Comparison of ENCODE assay signal across 8 cellular contexts in the genomic region with DNA sequence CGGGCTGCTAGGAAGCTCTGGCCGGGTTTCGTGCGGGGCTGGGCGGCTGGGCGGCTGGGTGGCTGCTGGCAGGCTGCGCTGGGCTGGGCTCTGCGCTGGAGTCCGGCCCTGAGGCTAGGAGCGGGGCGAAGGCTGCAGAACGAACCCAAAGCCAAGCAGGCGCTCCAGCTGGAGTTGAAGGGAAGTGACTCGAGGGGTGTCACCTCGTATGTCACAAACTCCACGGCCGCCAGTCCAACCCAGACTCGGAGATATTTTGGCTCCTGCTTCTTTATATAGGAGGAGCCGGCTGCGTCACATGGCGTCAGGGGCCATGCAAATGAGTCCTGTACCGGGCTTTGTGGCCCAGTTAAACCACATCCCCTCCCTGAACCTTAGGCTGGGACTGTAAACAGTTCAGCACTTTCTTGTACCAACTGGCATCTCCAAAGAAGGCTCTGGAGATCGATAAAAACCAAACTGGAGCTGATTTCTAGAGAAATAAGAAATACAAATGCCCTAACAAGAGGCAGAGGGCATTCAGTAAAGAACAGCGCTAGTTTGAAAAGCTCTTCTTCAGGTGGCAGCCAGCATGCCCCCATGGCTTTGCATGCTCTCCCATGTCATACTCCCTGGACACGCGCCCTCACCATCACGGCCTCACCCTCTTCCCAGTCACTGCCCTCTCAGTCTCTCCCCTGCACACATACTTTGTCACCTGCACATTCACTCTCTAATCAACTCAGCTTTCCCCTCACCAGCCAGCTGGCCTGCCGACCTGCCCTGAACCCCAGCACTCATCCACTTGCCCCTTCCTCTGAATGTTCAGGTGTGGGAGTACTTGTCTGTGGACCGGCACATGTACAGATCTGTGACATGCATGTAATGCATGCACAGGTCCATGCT. TPM values are rescaled to one million over a fixed set of nuclear protein-coding genes. Genes with fewer than 3 reads are reported as not detected.
A peak's percentile ranks its signal among the peaks of the same experiment; 100 is the strongest.
DNase-seq lines count a peak whose midpoint lies in the region; ATAC-seq and TF ChIP-seq lines count a peak whose summit lies in the region.

No MANE protein-coding gene starts in this region.

- intact Hi-C loops in adrenal gland (cut with DNase I) = loop anchor here (5.0 to 10.0 kb wide), 3 partner anchors 40 to 60 kb away; partner anchors contain the start of genes NCBP2L (in 2 of the 2) and TSC22D3 (in 2 of the 2)
- intact Hi-C loops in left ventricle myocardium inferior (cut with micrococcal nuclease) = no loop called here
- intact Hi-C loops in prostate gland (cut with DNase I) = loop anchor here (1.0 kb wide), 1 partner anchor 41 kb away; no protein-coding TSS in a partner anchor

- H3K9me3 ChIP-seq in adrenal gland (replicated peaks in 1 of 3) (no peaks in the 10 kb centered on the region), left ventricle myocardium inferior (replicated peaks) (no peaks in the 10 kb centered on the region), prostate gland (no peaks in the 10 kb centered on the region)

- DNase-seq in DMS79 (lab: John Stamatoyannopoulos, UW) (peak; percentile 21), HS-27A (ENCODE audit: low read depth) (peak; percentile 48), T-cell (peak; percentile 77 to 94 (median 89)), adrenal gland (peak; percentile 86 to 97 (median 92)), left ventricle myocardium inferior (peak; percentile 83), prostate gland (ENCODE audit: low spot score) (peak; percentile 87)

- H3K36me3 ChIP-seq in adrenal gland (replicated peaks in 1 of 2) (peaks cover 0 to 23% of the 10 kb centered on the region in 2 donors), left ventricle myocardium inferior (peaks cover 26% of the 10 kb centered on the region), prostate gland (peaks cover 0 to 5% of the 10 kb centered on the region in 2 donors), urinary bladder (ENCODE audit: insufficient read depth) (peaks cover 5% of the 10 kb centered on the region)

- WGBS in adrenal gland, 4 donors = 10 to 49% (median 26%) methylated on average over 6 to 29 of the region's 29 CpGs
- 14% methylated on average over 27 of the region's 29 CpGs for WGBS in prostate gland
- WGBS in urinary bladder = 12% methylated on average over 29 of the region's 29 CpGs

- H3K27ac ChIP-seq in adrenal gland (peak overlapping the region; percentile 72 to 98 (median 95)), left ventricle myocardium inferior (replicated peaks) (peak overlapping the region; percentile 94), prostate gland (peak overlapping the region; percentile 98), urinary bladder (ENCODE audit: low read depth) (peak overlapping the region; percentile 83)

- H3K27me3 ChIP-seq in adrenal gland (peaks cover 12% of the 10 kb centered on the region), left ventricle myocardium inferior (ENCODE audit: low read depth) (no peaks in the 10 kb centered on the region), prostate gland (replicated peaks; ENCODE audit: insufficient read depth) (no peaks in the 10 kb centered on the region)

- H3K4me3 Mint-ChIP-seq in T-cell = peak overlapping the region; percentile 89 to 96 (median 95)

- H3K4me1 Mint-ChIP-seq in T-cell = peaks cover 49 to 59% (median 58%) of the 10 kb centered on the region in 3 donors

- TF ChIP-seq POLR2A in adrenal gland (IDR thresholded peaks at IDR 0.05) (peak; percentile 98 to 99), prostate gland (IDR thresholded peaks at IDR 0.05) (peak; percentile 94)

- TF ChIP-seq CTCF in adrenal gland (IDR thresholded peaks at IDR 0.05) = peak in 2 of 6 experiments; percentile 9 to 20
- peak; percentile 7 for TF ChIP-seq CTCF in left ventricle myocardium inferior (IDR thresholded peaks at IDR 0.05; ENCODE audit: borderline replicate concordance)
- peak in 1 of 4 experiments; percentile 18 for TF ChIP-seq CTCF in prostate gland (IDR thresholded peaks at IDR 0.05)

- no peaks in the 10 kb centered on the region for H3K9me3 Mint-ChIP-seq in T-cell

- ATAC-seq in GM21360 (IDR thresholded peaks at IDR 0.05; ENCODE audit: unreplicated experiment) (peak; percentile 74), T-cell (replicated peaks in 1 of 4) (peak; percentile 71 to 87 (median 84))

- H3K27me3 Mint-ChIP-seq in T-cell = peaks cover 0 to 8% of the 10 kb centered on the region in 2 donors

- peaks cover 31% of the 10 kb centered on the region for H3K36me3 Mint-ChIP-seq in T-cell

- POLR2A ChIA-PET in T-cell (lab: Charles Lee) = interaction anchor here (0.6 to 11.8 kb wide), 14 partner anchors 10 to 128 kb away, joined by 3 to 572 read pairs (median 6); partner anchors contain the start of genes NCBP2L (in 1 of the 2), PRPS1 (in 1 of the 2) and TSC22D3 (in 1 of the 2)

- H3K4me1 ChIP-seq in adrenal gland (replicated peaks in 1 of 2) (peaks cover 22 to 49% of the 10 kb centered on the region in 2 donors), left ventricle myocardium inferior (peaks cover 69% of the 10 kb centered on the region), prostate gland (replicated peaks) (no peaks in the 10 kb centered on the region), urinary bladder (ENCODE audit: insufficient read depth) (no peaks in the 10 kb centered on the region)

- H3K4me3 ChIP-seq in adrenal gland (peak overlapping the region in 3 of 4 donors; percentile 40 to 83 (median 79)), left ventricle myocardium inferior (peak overlapping the region; percentile 76), prostate gland (peak overlapping the region; percentile 64 to 71), urinary bladder (ENCODE audit: low read depth, low read length) (peak overlapping the region; percentile 87)

- peak overlapping the region; percentile 94 to 100 for H3K27ac Mint-ChIP-seq in T-cell

- CTCF ChIA-PET in T-cell (lab: Charles Lee) = interaction anchor here (0.6 to 5.6 kb wide), 15 partner anchors 8 to 60 kb away, joined by 3 to 99 read pairs (median 3); partner anchors contain the start of genes NCBP2L (in 1 of the 2) and TSC22D3 (in 1 of the 2)

RNA-seq across cellular contexts. Expression of gene TSC22D3, which starts 58.5 kb away (rescaled TPM):
- total RNA-seq in T-cell = 1,000 to 10,000 TPM in 2 of 5 donors, 100 to 1,000 TPM in 3; 202 to 2,593 (median 248) TPM
- total RNA-seq in adrenal gland = 100 to 1,000 TPM; 191 to 474 (median 379) TPM
- polyA plus RNA-seq in adrenal gland = 100 to 1,000 TPM; 132 to 226 (median 146) TPM
- total RNA-seq in left ventricle myocardium inferior = 58.9 TPM
- total RNA-seq in prostate gland = 1,000 to 10,000 TPM in 1 of 2 donors, 100 to 1,000 TPM in 1; 480 to 1,164 TPM
- 63.2 TPM for total RNA-seq in urinary bladder
- 843 TPM for polyA plus RNA-seq in urinary bladder

Comparison
In these comparisons a context has a peak if more than half of its experiments do, and no peak if none do; other contexts are left out.
1. Peak in every context shown above with its lines: DNase-seq, ATAC-seq, H3K4me3 ChIP-seq and H3K27ac ChIP-seq.
2. DNase-seq: peak in every context shown above with its lines; median percentile 92 in adrenal gland; 89 in T-cell; 87 in prostate gland; 83 in left ventricle myocardium inferior; 48 in HS-27A; 21 in DMS79.